8 cellular contexts compared by ENCODE assay signal in the genomic region with DNA sequence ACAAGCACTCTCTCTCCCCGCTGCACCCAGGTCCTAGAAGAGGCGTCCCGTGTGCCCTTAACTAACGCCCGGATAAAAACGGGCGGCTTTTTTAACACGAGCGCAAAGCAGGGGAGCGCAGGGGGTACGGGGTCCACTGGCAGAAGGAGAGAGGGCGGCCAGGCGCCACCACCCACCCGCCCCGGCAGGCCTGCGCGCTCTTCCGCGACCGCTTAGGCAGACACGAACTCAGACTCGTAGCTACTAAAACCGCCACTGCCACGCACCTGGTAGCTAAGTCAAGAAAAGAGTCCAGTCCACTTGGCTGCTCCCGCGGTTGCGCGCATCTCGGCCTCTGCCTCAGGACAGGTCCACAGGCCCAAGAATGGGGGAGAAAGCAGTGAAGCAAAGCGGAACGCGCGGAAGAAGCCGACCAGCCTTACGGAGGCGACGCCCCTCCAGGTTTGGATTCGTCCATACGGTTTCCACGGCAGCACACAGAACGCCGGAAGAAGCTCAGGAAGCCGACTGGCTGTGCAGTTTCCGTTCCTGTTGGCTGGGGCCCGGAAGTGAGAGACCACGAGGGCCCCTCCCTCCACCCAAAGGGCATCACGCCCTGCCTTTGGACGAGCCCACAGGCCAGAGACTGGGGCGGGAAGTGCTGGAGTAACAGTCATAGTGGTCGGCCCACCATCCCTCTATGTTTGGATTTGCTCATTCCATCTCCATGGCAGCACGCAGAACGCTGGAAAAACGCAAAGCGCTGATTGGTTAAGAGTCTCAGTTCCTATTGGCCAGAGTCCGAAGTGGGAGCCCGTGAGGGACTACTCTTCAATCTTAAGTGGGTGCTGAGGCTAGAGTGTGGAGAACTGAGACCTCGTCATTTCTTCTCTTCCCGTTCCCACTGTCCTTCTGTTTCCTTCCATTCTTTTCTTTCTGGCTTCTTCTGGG. TPM values are rescaled to one million over a fixed set of nuclear protein-coding genes. Genes with fewer than 3 reads are reported as not detected.
DNase-seq lines count a peak whose midpoint lies in the region; ATAC-seq and TF ChIP-seq lines count a peak whose summit lies in the region.

Gene ULK4 (minus strand): TSS at position 354 of the 930 bp plus-strand sequence. CDS start 7,344 bp downstream, outside the sequence.

- H2AFZ ChIP-seq in smooth muscle cell (ENCODE audit: low read depth): peak within 1 kb of the TSS; percentile 75

- no peaks in the 10 kb centered on the region for H3K36me3 ChIP-seq in smooth muscle cell (ENCODE audit: low read depth)

- no peaks in the 10 kb centered on the region for H3K27me3 ChIP-seq in smooth muscle cell (ENCODE audit: low read depth)

- no peak for TF ChIP-seq CTCF in WI38 (IDR thresholded peaks at IDR 0.05; ENCODE audit: low read depth, low read length)
- no peak for TF ChIP-seq CTCF in cardiac fibroblast (IDR thresholded peaks at IDR 0.05; ENCODE audit: low read depth, low read length)
- TF ChIP-seq CTCF in smooth muscle cell (IDR thresholded peaks at IDR 0.05; ENCODE audit: borderline replicate concordance, insufficient read depth, poor library complexity, severe bottlenecking): no peak

- H3K4me3 ChIP-seq in WI38 (ENCODE audit: low read depth, low read length) (peak within 1 kb of the TSS; percentile 77), cardiac fibroblast (replicated peaks in 1 of 2; ENCODE audit: low read depth in 2 of 2, low read length in 2 of 2) (peak within 1 kb of the TSS; percentile 84 to 90), smooth muscle cell (peak within 1 kb of the TSS; percentile 78)

- H3K4me1 ChIP-seq in smooth muscle cell (ENCODE audit: low read depth): peaks cover 5% of the 10 kb centered on the region

- ATAC-seq in GM18873 (IDR thresholded peaks at IDR 0.05; ENCODE audit: low FRiP score, unreplicated experiment) (peak; percentile 97), HG03139 (IDR thresholded peaks at IDR 0.05; ENCODE audit: unreplicated experiment) (peak; percentile 93)

- H3K27ac ChIP-seq in smooth muscle cell (ENCODE audit: low read depth): peak within 1 kb of the TSS; percentile 97

- H3F3A ChIP-seq in smooth muscle cell (ENCODE audit: low read depth): no peaks in the 10 kb centered on the region

- DNase-seq in ACHN (peak; percentile 99), NCI-H2227 (lab: John Stamatoyannopoulos, UW; ENCODE audit: unreplicated experiment) (peak; percentile 100), cardiac fibroblast (ENCODE audit: low read depth in 2 of 2) (peak; percentile 100), iPS-NIHi7 (ENCODE audit: extremely low spot score) (peak; percentile 90), smooth muscle cell (lab: John Stamatoyannopoulos, UW; ENCODE audit: unreplicated experiment) (peak; percentile 99)

- peak within 1 kb of the TSS; percentile 91 for H3K9ac ChIP-seq in smooth muscle cell (ENCODE audit: low read depth)

- in situ Hi-C loops in ACHN (cut with HindIII; ENCODE audit: low pct_ligation_motif_present, low pct_unique_long_range_greater_than_20kb, low sequenced_read_pairs): no loop called here

- peak within 1 kb of the TSS; percentile 92 for H3K4me2 ChIP-seq in smooth muscle cell

- 1% methylated on average over 58 of the region's 58 CpGs for WGBS in smooth muscle cell (ENCODE audit: low lambda C conversion rate)

- no peaks in the 10 kb centered on the region for H4K20me1 ChIP-seq in smooth muscle cell (ENCODE audit: low read depth)

- peaks cover 13% of the 10 kb centered on the region for H3K79me2 ChIP-seq in smooth muscle cell (ENCODE audit: low read depth)

- no peaks in the 10 kb centered on the region for H3K9me3 ChIP-seq in smooth muscle cell (replicated peaks; ENCODE audit: low read depth)

RNA-seq across cellular contexts. Expression of gene ULK4, which starts in this region (rescaled TPM):
- total RNA-seq in smooth muscle cell: 10.3 and 14.2 TPM in 2 replicates
- 4.3 and 5.4 TPM in 2 replicates for polyA plus RNA-seq in smooth muscle cell

Comparison
In these comparisons a context has a peak if more than half of its experiments do, and no peak if none do; other contexts are left out.
1. Peak in every context shown above with its lines: DNase-seq, ATAC-seq, H3K4me3 ChIP-seq and H3K27ac ChIP-seq.